20 cellular contexts compared by ENCODE assay signal in the genomic region with DNA sequence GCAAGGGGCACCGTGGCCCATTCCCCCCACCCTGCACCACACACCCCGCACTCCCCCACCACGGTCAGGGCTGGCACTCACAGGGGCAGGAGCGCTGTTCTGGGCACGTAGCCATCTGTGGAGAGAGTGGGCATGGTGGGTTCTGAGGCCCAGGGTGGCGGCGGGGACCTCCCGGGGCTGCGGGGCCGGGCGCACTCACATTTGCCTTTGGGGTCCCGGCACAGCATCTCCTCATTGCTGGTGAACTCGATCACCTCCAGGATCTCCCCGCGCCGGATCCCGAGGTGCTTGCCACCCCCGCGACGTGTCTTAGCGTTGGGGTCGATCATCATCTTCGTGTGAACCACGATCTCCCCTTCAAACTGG. TPM values are rescaled to one million over a fixed set of nuclear protein-coding genes. Genes with fewer than 3 reads are reported as not detected.
A peak's percentile ranks its signal among the peaks of the same experiment; 100 is the strongest.
DNase-seq lines count a peak whose midpoint lies in the region; TF ChIP-seq lines count a peak whose summit lies in the region.
"Had no signal": no experiment of that assay in that cellular context is flagged by ENCODE, and none has a peak within 500 bp of the region (broad histone marks: within the 10 kb centered on the region; RNA-seq: fewer than 3 reads in every experiment).

No MANE protein-coding gene starts in this region.

- no peak overlapping the region for H3K4me3 ChIP-seq in BLaER1
- no peak overlapping the region for H3K4me3 ChIP-seq in H7 (ENCODE audit: insufficient read depth, low read depth, low read length)
- no peak overlapping the region for H3K4me3 ChIP-seq in neutrophil (ENCODE audit: low read depth in 1 of 2, low read length in 1 of 2)
- H3K4me3 ChIP-seq: dorsolateral prefrontal cortex had no signal

- H3K27me3 Mint-ChIP-seq in dendritic cell treated with granulocyte-macrophage colony-stimulating factor and Interleukin-4, amounts not matched to agents 40 ng/mL and 50 ng/mL, for 4 days: no peaks in the 10 kb centered on the region
- H3K27me3 Mint-ChIP-seq: stimulated activated memory B cell treated with anti-CD40 and anti-IgM and Interleukin-4, amounts not matched to agents 10 μg/mL and 1 μg/mL and 100 μg/mL, for 72 hours had no signal

- H3K36me3 Mint-ChIP-seq in dendritic cell treated with granulocyte-macrophage colony-stimulating factor and Interleukin-4, amounts not matched to agents 40 ng/mL and 50 ng/mL, for 4 days (ENCODE audit: low read depth): peaks cover 98% of the 10 kb centered on the region

- peaks cover 63% of the 10 kb centered on the region for H3K36me3 ChIP-seq in BLaER1
- H3K36me3 ChIP-seq in H7 (replicated peaks; ENCODE audit: control insufficient read depth, insufficient read depth, low read length): peaks cover 26% of the 10 kb centered on the region
- peaks cover 66% of the 10 kb centered on the region for H3K36me3 ChIP-seq in neutrophil

- H3K4me3 Mint-ChIP-seq in dendritic cell treated with granulocyte-macrophage colony-stimulating factor and Interleukin-4, amounts not matched to agents 40 ng/mL and 50 ng/mL, for 4 days: no peak overlapping the region
- H3K4me3 Mint-ChIP-seq: activated CD8-positive, alpha-beta T cell treated with anti-CD3 and anti-CD28 coated beads, Interleukin-2, amount 10 ng/mL, durations not matched to agents 7 days and 5 days; activated T-helper 1 cell treated with anti-CD3 and anti-CD28 coated beads, Interleukin-12 subunit alpha, Interleukin-12 subunit beta, Interleukin-2, Interleukin-4 antibody, amounts not matched to agents 30 ng/mL and 10 ng/mL and 1 ng/mL, durations not matched to agents 14 hours and 24 hours and 36 hours; stimulated activated memory B cell treated with anti-CD40 and anti-IgM and Interleukin-4, amounts not matched to agents 10 μg/mL and 1 μg/mL and 100 μg/mL, for 72 hours; T-helper 1 cell treated with Interleukin-12 subunit alpha and Interleukin-12 subunit beta and Interleukin-4 antibody, amounts not matched to agents 30 μg/mL and 1 μg/mL, for 36 hours had no signal

- TF ChIP-seq CTCF in neutrophil (IDR thresholded peaks at IDR 0.05): no peak

- no peak overlapping the region for H3K9ac ChIP-seq in BLaER1

- DNase-seq in H7: peak; percentile 56
- no peak for DNase-seq in stimulated activated naive CD4-positive, alpha-beta T cell (lab: John Stamatoyannopoulos, UW)
- no peak for DNase-seq in kidney tubule cell (ENCODE audit: low spot score)
- no peak for DNase-seq in kidney glomerular epithelial cell (lab: John Stamatoyannopoulos, UW)
- DNase-seq: activated CD8-positive, alpha-beta T cell treated with anti-CD3 and anti-CD28 coated beads, Interleukin-2, amount 10 ng/mL, durations not matched to agents 7 days and 5 days; brain microvascular endothelial cell; dorsolateral prefrontal cortex; MV-4-11; NCI-H1930; SHP77 treated with DMSO at 0.1 percent for 48 hours; WERI-Rb-1 had no signal

- intact Hi-C loops in dendritic cell treated with granulocyte-macrophage colony-stimulating factor and Interleukin-4, amounts not matched to agents 40 ng/mL and 50 ng/mL, for 4 days (cut with micrococcal nuclease): no loop called here

- peak overlapping the region; percentile 53; the same call in 1 of the 2 replicates for H3K27ac ChIP-seq in BLaER1
- peak overlapping the region; percentile 98 for H3K27ac ChIP-seq in neutrophil
- H3K27ac ChIP-seq: brain microvascular endothelial cell, WERI-Rb-1 had no signal

- H3K27me3 ChIP-seq in BLaER1: no peaks in the 10 kb centered on the region
- H3K27me3 ChIP-seq in H7 (ENCODE audit: control insufficient read depth, insufficient read depth, low read length): no peaks in the 10 kb centered on the region
- H3K27me3 ChIP-seq in neutrophil: no peaks in the 10 kb centered on the region
- H3K27me3 ChIP-seq: brain microvascular endothelial cell, dorsolateral prefrontal cortex had no signal

- H3K4me1 ChIP-seq in BLaER1 (peaks cover 62% of the 10 kb centered on the region), neutrophil (ENCODE audit: control insufficient read depth in 1 of 2, insufficient read depth in 1 of 2, low read depth in 1 of 2, low read length in 1 of 2) (peaks cover 95 to 98% of the 10 kb centered on the region in 2 experiments)

- H3K4me1 Mint-ChIP-seq in dendritic cell treated with granulocyte-macrophage colony-stimulating factor and Interleukin-4, amounts not matched to agents 40 ng/mL and 50 ng/mL, for 4 days (ENCODE audit: low read depth): peaks cover 84% of the 10 kb centered on the region

- H4K20me1 ChIP-seq in BLaER1: peaks cover 56% of the 10 kb centered on the region

- H3K9me3 Mint-ChIP-seq in dendritic cell treated with granulocyte-macrophage colony-stimulating factor and Interleukin-4, amounts not matched to agents 40 ng/mL and 50 ng/mL, for 4 days: no peaks in the 10 kb centered on the region
- H3K9me3 Mint-ChIP-seq: activated T-helper 1 cell treated with anti-CD3 and anti-CD28 coated beads, Interleukin-12 subunit alpha, Interleukin-12 subunit beta, Interleukin-2, Interleukin-4 antibody, amounts not matched to agents 30 ng/mL and 10 ng/mL and 1 ng/mL, durations not matched to agents 14 hours and 24 hours and 36 hours; stimulated activated memory B cell treated with anti-CD40 and anti-IgM and Interleukin-4, amounts not matched to agents 10 μg/mL and 1 μg/mL and 100 μg/mL, for 72 hours; T-helper 1 cell treated with Interleukin-12 subunit alpha and Interleukin-12 subunit beta and Interleukin-4 antibody, amounts not matched to agents 30 μg/mL and 1 μg/mL, for 36 hours had no signal

- peak overlapping the region; percentile 87 for H3K27ac Mint-ChIP-seq in dendritic cell treated with granulocyte-macrophage colony-stimulating factor and Interleukin-4, amounts not matched to agents 40 ng/mL and 50 ng/mL, for 4 days
- H3K27ac Mint-ChIP-seq: stimulated activated memory B cell treated with anti-CD40 and anti-IgM and Interleukin-4, amounts not matched to agents 10 μg/mL and 1 μg/mL and 100 μg/mL, for 72 hours; T-helper 1 cell treated with Interleukin-12 subunit alpha and Interleukin-12 subunit beta and Interleukin-4 antibody, amounts not matched to agents 30 μg/mL and 1 μg/mL, for 36 hours had no signal

- H3K9me3 ChIP-seq in BLaER1 (no peaks in the 10 kb centered on the region), neutrophil (no peaks in the 10 kb centered on the region)

- no peak overlapping the region for H3K4me2 ChIP-seq in BLaER1

RNA-seq across cellular contexts. Expression of a gene that starts 12.1 kb away (rescaled TPM):
- total RNA-seq in H7 (2014; rRNA removed; shearing (Covaris generic)): 0.07 TPM in 2 replicates
- total RNA-seq: Daoy, lung microvascular endothelial cell, myocyte had no signal

RNA-seq across cellular contexts. Expression of a gene that starts 23.6 kb away (rescaled TPM):
- 7.6 and 13.1 TPM in 2 replicates for total RNA-seq in H7 (2014; rRNA removed; shearing (Covaris generic))

RNA-seq across cellular contexts. Expression of a gene that starts 45.6 kb away (rescaled TPM):
- 114 and 155 TPM in 2 replicates for total RNA-seq in H7 (2014; rRNA removed; shearing (Covaris generic))
